Comparison of ENCODE assay signal across 28 cellular contexts in the genomic region with DNA sequence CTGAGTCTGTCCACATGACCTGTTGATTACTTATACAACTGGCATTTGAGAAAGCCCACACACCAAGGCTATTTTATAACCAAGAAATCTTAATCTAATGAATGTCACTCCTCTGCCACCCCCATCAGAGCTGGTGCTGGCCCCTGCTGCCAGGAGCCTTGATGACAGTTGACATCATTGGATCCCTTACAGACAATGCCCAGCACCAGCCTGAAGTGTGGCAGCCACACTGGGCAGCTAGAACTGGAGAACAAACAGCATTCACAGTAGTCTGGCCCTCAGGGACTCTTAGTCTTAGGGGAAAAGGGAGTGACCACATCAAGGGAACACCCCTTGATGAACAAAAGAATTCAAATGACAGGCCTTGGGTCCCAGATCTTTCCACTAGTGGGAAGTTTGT.
"Had no signal": no experiment of that assay in that cellular context is flagged by ENCODE, and none has a peak within 500 bp of the region (broad histone marks: within the 10 kb centered on the region; RNA-seq: fewer than 3 reads in every experiment).

No MANE protein-coding gene starts in this region.

- H2AFZ ChIP-seq: PC-9 had no signal

- DNase-seq: activated CD4-positive, alpha-beta T cell treated with anti-CD3 and anti-CD28 coated beads for 36 hours; activated CD4-positive, alpha-beta T cell treated with anti-CD3 and anti-CD28 coated beads, Interleukin-2, amount 10 ng/mL, durations not matched to agents 7 days and 5 days; activated CD4-positive, alpha-beta T cell treated with anti-CD3 and anti-CD28 coated beads, Interleukin-2, amount 50 U/mL, for 48 hours; activated CD8-positive, alpha-beta T cell treated with anti-CD3 and anti-CD28 coated beads, Interleukin-2, amount 10 ng/mL, durations not matched to agents 7 days and 5 days; activated gamma-delta T cell; activated naive CD4-positive, alpha-beta T cell treated with Interleukin-2 at 50 U/mL for 16 hours; activated naive CD8-positive, alpha-beta T cell treated with anti-CD3 and anti-CD28 coated beads, Interleukin-2, amount 10 ng/mL, durations not matched to agents 7 days and 5 days; activated T-cell treated with anti-CD3 and anti-CD28 coated beads, Interleukin-2, amount 50 U/mL, for 24 hours; amygdala; MM.1S; MV-4-11; NCI-H1092; NCI-H1436 treated with DMSO at 0.1 percent for 48 hours; NCI-H1694 treated with DMSO at 0.1 percent for 48 hours; NCI-H2029; NCI-H345; NCI-H524 treated with DMSO at 0.1 percent for 48 hours; NK-92 treated with Interleukin-12 subunit alpha and Interleukin-12 subunit beta, amount 100 ng/mL, for 24 hours; PC-9; SHP77; T1000 had no signal

- ATAC-seq: activated CD4-positive, alpha-beta T cell treated with anti-CD3 and anti-CD28 coated beads for 36 hours; activated CD4-positive, CD25-positive, alpha-beta regulatory T cell treated with anti-CD3 and anti-CD28 coated beads, Interleukin-2, amount 50 U/mL, for 24 hours; activated CD8-positive, alpha-beta T cell treated with anti-CD3 and anti-CD28 coated beads, Interleukin-2, amount 10 ng/mL, durations not matched to agents 7 days and 5 days had no signal

- H3K4me3 ChIP-seq: ascending aorta, cardiac muscle cell, PC-9, SJCRH30, SK-N-MC had no signal

- H3K4me1 ChIP-seq: ascending aorta, SJCRH30 had no signal

- H3K27me3 ChIP-seq: ascending aorta, cardiac muscle cell, SJCRH30 had no signal

- H3K9me3 ChIP-seq: ascending aorta, SJCRH30 had no signal

- FAIRE-seq: RCC 7860 had no signal

- H3K27ac ChIP-seq: ascending aorta, cardiac muscle cell, KMS-11, PC-9, SJCRH30, SK-N-MC had no signal

- H3K4me2 ChIP-seq: KMS-11 had no signal

- H3K36me3 ChIP-seq: ascending aorta, cardiac muscle cell, SJCRH30 had no signal

- H3K9ac ChIP-seq: KMS-11 had no signal
